Comparison of ENCODE assay signal across 20 cellular contexts in genomic region chr20:23334111-23334510, GRCh38. TPM values are rescaled to one million over a fixed set of nuclear protein-coding genes. Genes with fewer than 3 reads are reported as not detected.
DNase-seq lines count a peak whose midpoint lies in the region; ATAC-seq, FAIRE-seq and TF ChIP-seq lines count a peak whose summit lies in the region.
"Had no signal": no experiment of that assay in that cellular context is flagged by ENCODE, and none has a peak within 500 bp of the region (broad histone marks: within the 10 kb centered on the region; RNA-seq: fewer than 3 reads in every experiment).

No MANE protein-coding gene starts in this region.

- H3K4me3 ChIP-seq in HepG2 (replicated peaks in 1 of 3; ENCODE audit: insufficient read depth in 1 of 3, low read depth in 2 of 3, low read length in 3 of 3) (no peak overlapping the region), right lobe of liver (no peak overlapping the region), small intestine (ENCODE audit: low read depth in 1 of 2, low read length in 2 of 2) (no peak overlapping the region), dorsolateral prefrontal cortex (no peak overlapping the region)
- H3K4me3 ChIP-seq: HAP-1, Peyer's patch had no signal

- no peak for TF ChIP-seq CTCF in HepG2 (CRISPR knock-in tag; IDR thresholded peaks at IDR 0.05)
- TF ChIP-seq CTCF in right lobe of liver (IDR thresholded peaks at IDR 0.05), result no peak
- no peak for TF ChIP-seq CTCF in dorsolateral prefrontal cortex (IDR thresholded peaks at IDR 0.05 in 54 of 56, conservative IDR thresholded peaks at IDR 0.05 in 2 of 56; ENCODE audit: low read depth in 1 of 56, partially characterized antibody in 56 of 56)

- peaks cover 7% of the 10 kb centered on the region for H3K4me1 Mint-ChIP-seq in activated T-helper 17 cell treated with anti-CD3 and anti-CD28 coated beads, Interleukin-2, amount 50 U/mL, for 72 hours

- no peaks in the 10 kb centered on the region for H3K36me3 Mint-ChIP-seq in activated T-helper 17 cell treated with anti-CD3 and anti-CD28 coated beads, Interleukin-2, amount 50 U/mL, for 72 hours (ENCODE audit: low read depth)
- H3K36me3 Mint-ChIP-seq: CD8-positive, alpha-beta T cell had no signal

- POLR2A ChIA-PET in HepG2 (lab: Yijun Ruan, JAX), result no interaction called here

- H3K27me3 Mint-ChIP-seq in activated T-helper 17 cell treated with anti-CD3 and anti-CD28 coated beads, Interleukin-2, amount 50 U/mL, for 72 hours, result peaks cover under 1% of the 10 kb centered on the region

- no peak overlapping the region for H3K4me3 Mint-ChIP-seq in activated T-helper 17 cell treated with anti-CD3 and anti-CD28 coated beads, Interleukin-2, amount 50 U/mL, for 72 hours
- H3K4me3 Mint-ChIP-seq: CD8-positive, alpha-beta T cell had no signal

- TF ChIP-seq EP300 in HepG2 (IDR thresholded peaks at IDR 0.05; ENCODE audit: low read depth in 2 of 2, low read length in 2 of 2), result no peak
- no peak for TF ChIP-seq EP300 in HepG2 (CRISPR knock-in tag; IDR thresholded peaks at IDR 0.05; ENCODE audit: borderline replicate concordance)

- intact Hi-C loops in HepG2 (cut with micrococcal nuclease; ENCODE audit: unreplicated experiment) (no loop called here), right lobe of liver (cut with DNase I) (no loop called here), dorsolateral prefrontal cortex (cut with DNase I) (loop anchor here in 1 of 2 donors (10.0 kb wide), 1 partner anchor 269 kb away; no protein-coding TSS in a partner anchor)

- TF ChIP-seq POLR2A in HepG2 (IDR thresholded peaks at IDR 0.05; ENCODE audit: insufficient read depth in 1 of 2, low read depth in 2 of 2, low read length in 2 of 2), result no peak
- no peak for TF ChIP-seq POLR2A in right lobe of liver (IDR thresholded peaks at IDR 0.05)

- H2AFZ ChIP-seq in HepG2 (ENCODE audit: low read length), result no peak overlapping the region

- no peak overlapping the region for H3K9ac ChIP-seq in HepG2 (ENCODE audit: insufficient read depth, low read depth, low read length)

- H3K27me3 ChIP-seq in HepG2 (ENCODE audit: control insufficient read depth in 1 of 2, insufficient read depth in 2 of 2, low read length in 2 of 2) (no peaks in the 10 kb centered on the region), right lobe of liver (no peaks in the 10 kb centered on the region), small intestine (ENCODE audit: control insufficient read depth in 2 of 2, insufficient read depth in 2 of 2, low read length in 2 of 2) (no peaks in the 10 kb centered on the region), dorsolateral prefrontal cortex (peaks cover 0 to 3% (median 0%) of the 10 kb centered on the region in 45 donors)
- H3K27me3 ChIP-seq: Peyer's patch had no signal

- BruUV-seq in HepG2 (replicated peaks; lab: Mats Ljungman, UMichigan), result no TSS peak

- no peak for ATAC-seq in HepG2
- ATAC-seq in right lobe of liver, result no peak
- ATAC-seq in activated T-helper 17 cell treated with anti-CD3 and anti-CD28 coated beads, Interleukin-2, amount 50 U/mL, for 72 hours (replicated peaks), result no peak
- no peak for ATAC-seq in GM21619 (IDR thresholded peaks at IDR 0.05; ENCODE audit: unreplicated experiment)
- ATAC-seq: CD8-positive, alpha-beta T cell had no signal

- in situ Hi-C loops in HepG2 (cut with HindIII; ENCODE audit: extremely low pct_ligation_motif_present, low pct_unique_long_range_greater_than_20kb), result no loop called here

- H3K27ac Mint-ChIP-seq in activated T-helper 17 cell treated with anti-CD3 and anti-CD28 coated beads, Interleukin-2, amount 50 U/mL, for 72 hours, result peak overlapping the region; percentile 56
- H3K27ac Mint-ChIP-seq: CD8-positive, alpha-beta T cell had no signal

- H3K79me2 ChIP-seq in HepG2 (ENCODE audit: insufficient read depth, low read length), result no peaks in the 10 kb centered on the region

- DNase-seq in HepG2 (ENCODE audit: low spot score) (no peak), right lobe of liver (no peak), MV-4-11 (lab: John Stamatoyannopoulos, UW) (peak; percentile 76), small intestine (peak; percentile 20), dorsolateral prefrontal cortex (no peak), KG1 (lab: John Stamatoyannopoulos, UW) (no peak)
- DNase-seq: AML-193; CD8-positive, alpha-beta T cell; DMS79 treated with DMSO at 0.1 percent for 48 hours; IMR-90; NCI-H1092; NCI-H2227 treated with DMSO at 0.1 percent for 48 hours; NCI-H526 treated with DMSO at 0.1 percent for 48 hours; Peyer's patch; SHP77 treated with DMSO at 0.1 percent for 48 hours had no signal

- 14% methylated on average over 3 of the region's 3 CpGs for WGBS in HepG2 (ENCODE audit: low lambda C conversion rate)
- WGBS in right lobe of liver (ENCODE audit: insufficient coverage, low coverage, low lambda C conversion rate, missing lambda C conversion rate), result 17% methylated on average over 2 of the region's 3 CpGs
- WGBS in small intestine, 3 donors, result 33 to 50% (median 47%) methylated on average over 3 of the region's 3 CpGs

- H3K9me3 Mint-ChIP-seq in activated T-helper 17 cell treated with anti-CD3 and anti-CD28 coated beads, Interleukin-2, amount 50 U/mL, for 72 hours, result no peaks in the 10 kb centered on the region
- H3K9me3 Mint-ChIP-seq: CD8-positive, alpha-beta T cell had no signal

- FAIRE-seq in HepG2 (lab: Jason Lieb, UNC) (peak; percentile 44), small intestine (lab: Jason Lieb, UNC) (no peak)
- FAIRE-seq: D721Med, G401.6 had no signal

- no peak overlapping the region for H3K27ac ChIP-seq in HepG2 (ENCODE audit: extremely low read length, insufficient read depth, low read length)
- no peak overlapping the region for H3K27ac ChIP-seq in right lobe of liver
- peak overlapping the region in 1 of 2 donors; percentile 5 for H3K27ac ChIP-seq in small intestine (ENCODE audit: low read depth in 1 of 2, low read length in 1 of 2)
- no peak overlapping the region for H3K27ac ChIP-seq in dorsolateral prefrontal cortex

- H3K36me3 ChIP-seq in HepG2 (replicated peaks in 1 of 2; ENCODE audit: control insufficient read depth in 1 of 2, insufficient read depth in 2 of 2, low read length in 2 of 2) (no peaks in the 10 kb centered on the region), right lobe of liver (no peaks in the 10 kb centered on the region), small intestine (ENCODE audit: control insufficient read depth in 2 of 2, insufficient read depth in 2 of 2, low read length in 2 of 2) (no peaks in the 10 kb centered on the region)
- H3K36me3 ChIP-seq: HAP-1, Peyer's patch had no signal

- CTCF ChIA-PET in HepG2 (lab: Yijun Ruan, JAX; ENCODE audit: low intra/inter-chr PET ratio, low total read pairs), result no interaction called here

- H3K9me3 ChIP-seq in HepG2 (ENCODE audit: low read length), result no peaks in the 10 kb centered on the region
- no peaks in the 10 kb centered on the region for H3K9me3 ChIP-seq in right lobe of liver
- no peaks in the 10 kb centered on the region for H3K9me3 ChIP-seq in small intestine (ENCODE audit: control insufficient read depth, low read depth)
- H3K9me3 ChIP-seq: HAP-1, Peyer's patch had no signal

- TF ChIP-seq RAD21 in HepG2 (CRISPR knock-in tag; IDR thresholded peaks at IDR 0.05), result no peak

- H3K4me2 ChIP-seq in HepG2 (ENCODE audit: low read depth, low read length), result no peak overlapping the region

- H3K4me1 ChIP-seq in HepG2 (ENCODE audit: insufficient read depth, low read length), result peaks cover 17% of the 10 kb centered on the region
- H3K4me1 ChIP-seq in right lobe of liver, result no peaks in the 10 kb centered on the region
- H3K4me1 ChIP-seq in small intestine (ENCODE audit: control insufficient read depth in 2 of 2, insufficient read depth in 1 of 2, low read depth in 1 of 2, low read length in 1 of 2), result no peaks in the 10 kb centered on the region
- H3K4me1 ChIP-seq: HAP-1, Peyer's patch had no signal

- no peaks in the 10 kb centered on the region for H4K20me1 ChIP-seq in HepG2 (ENCODE audit: insufficient read depth, low read length)

RNA-seq across cellular contexts. Expression of gene NXT1, which starts 16.5 kb away (rescaled TPM):
- 65.9 and 69.7 TPM in 2 replicates for total RNA-seq in HepG2 (2016; rRNA removed; fragmentation: Illumina TruSeq; extraction: Trizol)
- 33.9 and 44.3 TPM in 2 replicates for total RNA-seq in HepG2 (2016; cell fraction: cytosol; rRNA removed; fragmentation: Illumina TruSeq; extraction: Trizol; ENCODE audit: low read depth)
- total RNA-seq in HepG2 (2016; cell fraction: insoluble cytoplasmic fraction; rRNA removed; fragmentation: Illumina TruSeq; extraction: Trizol), result 66.3 and 67.2 TPM in 2 replicates
- 44.7 and 63.8 TPM in 2 replicates for total RNA-seq in HepG2 (2016; cell fraction: membrane; rRNA removed; fragmentation: Illumina TruSeq; extraction: Trizol)
- total RNA-seq in HepG2 (2016; cell fraction: nucleus; rRNA removed; fragmentation: Illumina TruSeq; extraction: Trizol), result 24.4 and 28.0 TPM in 2 replicates
- polyA plus RNA-seq in HepG2 (2011; rRNA removed), result 35.6 and 40.8 TPM in 2 replicates
- polyA plus RNA-seq in HepG2 (2011; cell fraction: cytosol; rRNA removed), result 43.8 and 47.5 TPM in 2 replicates
- 14.7 and 15.8 TPM in 2 replicates for polyA plus RNA-seq in HepG2 (2011; cell fraction: nucleus; rRNA removed)
- 26.7 and 32.9 TPM in 2 replicates for polyA plus RNA-seq in HepG2 (2012)
- 18.8 and 30.9 TPM in 2 replicates for polyA plus RNA-seq in HepG2 (2016; cell fraction: cytosol; fragmentation: Illumina TruSeq; extraction: Trizol; ENCODE audit: low read depth)
- 62.5 and 64.4 TPM in 2 replicates for polyA plus RNA-seq in HepG2 (2016; cell fraction: insoluble cytoplasmic fraction; fragmentation: Illumina TruSeq; extraction: Trizol; ENCODE audit: low read depth)
- polyA plus RNA-seq in HepG2 (2016; cell fraction: membrane; fragmentation: Illumina TruSeq; extraction: Trizol; ENCODE audit: low read depth), result 26.0 and 39.0 TPM in 2 replicates
- 41.7 and 47.7 TPM in 2 replicates for polyA plus RNA-seq in HepG2 (2016; cell fraction: nucleus; fragmentation: Illumina TruSeq; extraction: Trizol; ENCODE audit: insufficient read depth, low read depth)
- 25.3 and 27.2 TPM in 2 replicates for polyA minus RNA-seq in HepG2 (2011; rRNA and poly(A)+ RNA removed; ENCODE audit: low replicate concordance)
- 11.5 and 13.4 TPM in 2 replicates for polyA minus RNA-seq in HepG2 (2011; cell fraction: cytosol; rRNA and poly(A)+ RNA removed)
- 8.2 and 10.1 TPM in 2 replicates for polyA minus RNA-seq in HepG2 (2011; cell fraction: nucleus; rRNA and poly(A)+ RNA removed)
- total RNA-seq in right lobe of liver, result 10 to 100 TPM in 2 of 6 experiments, 1 to 10 TPM in 4; 3.8 to 11.2 (median 6.1) TPM
- total RNA-seq in activated T-helper 17 cell treated with anti-CD3 and anti-CD28 coated beads, Interleukin-2, amount 50 U/mL, for 72 hours, result 10 to 100 TPM; 25.0 to 43.7 TPM
- 10 to 100 TPM in 2 of 3 donors, 1 to 10 TPM in 1; 4.9 to 22.2 (median 12.4) TPM for polyA plus RNA-seq in small intestine
- total RNA-seq in dorsolateral prefrontal cortex, result 10 to 100 TPM in 4 of 120 experiments, 1 to 10 TPM in 116; 3.2 to 13.1 (median 6.7) TPM

RNA-seq across cellular contexts. Expression of gene GZF1, which starts 27.9 kb away (rescaled TPM):
- 26.0 and 26.4 TPM in 2 replicates for total RNA-seq in HepG2 (2016; rRNA removed; fragmentation: Illumina TruSeq; extraction: Trizol)
- 1.9 and 2.6 TPM in 2 replicates for total RNA-seq in HepG2 (2016; cell fraction: cytosol; rRNA removed; fragmentation: Illumina TruSeq; extraction: Trizol; ENCODE audit: low read depth)
- 22.9 and 24.5 TPM in 2 replicates for total RNA-seq in HepG2 (2016; cell fraction: insoluble cytoplasmic fraction; rRNA removed; fragmentation: Illumina TruSeq; extraction: Trizol)
- 8.6 and 9.9 TPM in 2 replicates for total RNA-seq in HepG2 (2016; cell fraction: membrane; rRNA removed; fragmentation: Illumina TruSeq; extraction: Trizol)
- 19.0 and 22.5 TPM in 2 replicates for total RNA-seq in HepG2 (2016; cell fraction: nucleus; rRNA removed; fragmentation: Illumina TruSeq; extraction: Trizol)
- 16.9 and 21.9 TPM in 2 replicates for polyA plus RNA-seq in HepG2 (2011; rRNA removed)
- polyA plus RNA-seq in HepG2 (2011; cell fraction: cytosol; rRNA removed), result 9.4 and 15.6 TPM in 2 replicates
- polyA plus RNA-seq in HepG2 (2011; cell fraction: nucleus; rRNA removed), result 66.6 and 67.6 TPM in 2 replicates
- polyA plus RNA-seq in HepG2 (2012), result 9.0 and 9.7 TPM in 2 replicates
- polyA plus RNA-seq in HepG2 (2016; cell fraction: cytosol; fragmentation: Illumina TruSeq; extraction: Trizol; ENCODE audit: low read depth), result 0.93 and 1.7 TPM in 2 replicates
- 14.6 and 15.6 TPM in 2 replicates for polyA plus RNA-seq in HepG2 (2016; cell fraction: insoluble cytoplasmic fraction; fragmentation: Illumina TruSeq; extraction: Trizol; ENCODE audit: low read depth)
- polyA plus RNA-seq in HepG2 (2016; cell fraction: membrane; fragmentation: Illumina TruSeq; extraction: Trizol; ENCODE audit: low read depth), result 3.4 and 4.4 TPM in 2 replicates
- polyA plus RNA-seq in HepG2 (2016; cell fraction: nucleus; fragmentation: Illumina TruSeq; extraction: Trizol; ENCODE audit: insufficient read depth, low read depth), result 27.5 and 33.7 TPM in 2 replicates
- polyA minus RNA-seq in HepG2 (2011; rRNA and poly(A)+ RNA removed; ENCODE audit: low replicate concordance), result 48.6 and 69.0 TPM in 2 replicates
- polyA minus RNA-seq in HepG2 (2011; cell fraction: cytosol; rRNA and poly(A)+ RNA removed), result 17.5 and 22.3 TPM in 2 replicates
- polyA minus RNA-seq in HepG2 (2011; cell fraction: nucleus; rRNA and poly(A)+ RNA removed), result 37.7 and 38.0 TPM in 2 replicates
- total RNA-seq in right lobe of liver, result 1 to 10 TPM; 3.5 to 9.6 (median 6.1) TPM
- 1 to 10 TPM; 7.5 to 9.6 TPM for total RNA-seq in activated T-helper 17 cell treated with anti-CD3 and anti-CD28 coated beads, Interleukin-2, amount 50 U/mL, for 72 hours
- polyA plus RNA-seq in small intestine, result 1 to 10 TPM; 3.2 to 5.8 (median 3.8) TPM
- 10 to 100 TPM; 16.7 to 45.4 (median 26.8) TPM for total RNA-seq in dorsolateral prefrontal cortex

Comparison
In these comparisons a context has a peak if more than half of its experiments do, and no peak if none do; other contexts are left out.
1. DNase-seq: peak in MV-4-11 (single experiment) and small intestine (single experiment); none in HepG2 (single experiment), right lobe of liver (0 of 3), dorsolateral prefrontal cortex (0 of 10) and KG1 (single experiment).